Comparison of ENCODE assay signal across 11 cellular contexts in the genomic region with DNA sequence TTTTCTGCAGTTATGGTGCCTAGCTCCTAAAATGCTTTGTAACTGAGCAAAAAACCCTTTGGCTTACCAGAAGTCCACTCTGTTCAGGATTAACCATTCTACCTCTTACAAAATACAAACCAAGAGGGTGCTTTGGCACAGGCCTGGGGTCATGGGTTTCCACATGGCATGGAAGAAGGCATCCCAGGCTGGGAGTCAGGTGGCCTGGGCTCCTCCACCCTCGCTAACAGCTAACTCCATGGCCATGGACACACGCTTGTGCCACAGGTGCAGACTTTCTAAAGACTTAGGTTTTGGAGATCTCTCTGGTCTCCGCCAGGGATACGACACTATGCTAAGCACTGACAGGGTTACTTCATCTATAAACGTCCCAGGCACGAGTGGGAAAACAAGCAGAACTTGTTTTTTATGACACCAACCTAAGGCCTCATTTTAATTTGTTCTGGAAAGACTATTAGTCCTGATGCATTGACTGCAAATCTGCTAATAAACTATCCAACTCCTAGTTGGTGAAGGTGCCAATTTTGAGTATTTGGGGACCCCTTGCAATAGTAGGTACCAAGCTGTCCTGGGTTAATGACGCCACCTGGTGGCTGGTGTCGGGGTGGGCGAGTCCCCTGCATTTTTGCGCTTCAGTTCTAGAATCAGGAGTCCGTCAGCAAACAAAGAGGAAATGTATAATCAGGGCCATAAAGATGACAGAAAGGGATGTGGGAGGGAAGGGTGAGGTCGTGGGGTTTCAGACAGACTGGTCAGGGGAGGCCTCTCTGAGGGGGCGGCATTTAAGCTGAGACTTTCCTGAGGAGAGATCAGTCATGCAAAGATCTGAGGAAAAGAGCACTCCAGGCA. TPM values are rescaled to one million over a fixed set of nuclear protein-coding genes. Genes with fewer than 3 reads are reported as not detected.
DNase-seq lines count a peak whose midpoint lies in the region; ATAC-seq and TF ChIP-seq lines count a peak whose summit lies in the region.
"Had no signal": no experiment of that assay in that cellular context is flagged by ENCODE, and none has a peak within 500 bp of the region (broad histone marks: within the 10 kb centered on the region; RNA-seq: fewer than 3 reads in every experiment).

No MANE protein-coding gene starts in this region.

- H3K9me3 Mint-ChIP-seq in nephron = peaks cover 3% of the 10 kb centered on the region
- H3K9me3 Mint-ChIP-seq in natural killer cell treated with Interleukin-12 subunit alpha and Interleukin-12 subunit beta and Interleukin-15 and Interleukin-18, amount 100 ng/mL, for 72 hours = no peaks in the 10 kb centered on the region

- POLR2A ChIA-PET in HEK293 (lab: Yijun Ruan, JAX) = no interaction called here

- H3K9me3 ChIP-seq in HEK293 (ENCODE audit: control insufficient read depth, insufficient read depth, low read depth, low read length) = no peaks in the 10 kb centered on the region
- H3K9me3 ChIP-seq: psoas muscle had no signal

- ATAC-seq in natural killer cell treated with Interleukin-12 subunit alpha and Interleukin-12 subunit beta and Interleukin-15 and Interleukin-18, amount 100 ng/mL, for 72 hours = no peak
- ATAC-seq: psoas muscle had no signal

- H3K36me3 ChIP-seq in HEK293 (ENCODE audit: control insufficient read depth in 2 of 2, insufficient read depth in 1 of 2, low read length in 2 of 2) = no peaks in the 10 kb centered on the region

- peaks cover 11% of the 10 kb centered on the region for H3K4me1 Mint-ChIP-seq in nephron
- H3K4me1 Mint-ChIP-seq in natural killer cell treated with Interleukin-12 subunit alpha and Interleukin-12 subunit beta and Interleukin-15 and Interleukin-18, amount 100 ng/mL, for 72 hours (ENCODE audit: low read depth in 2 of 2) = peaks cover 0 to 3% of the 10 kb centered on the region in 2 donors

- in situ Hi-C loops in astrocyte of the cerebellum (cut with HindIII; ENCODE audit: low sequenced_read_pairs) = no loop called here

- H3K4me3 ChIP-seq in HEK293 (ENCODE audit: low read depth, low read length) (no peak overlapping the region), astrocyte of the cerebellum (ENCODE audit: low read depth, low read length) (no peak overlapping the region)
- H3K4me3 ChIP-seq: psoas muscle had no signal

- H3K27ac Mint-ChIP-seq in nephron = peak overlapping the region; percentile 13 to 81 (median 55)
- H3K27ac Mint-ChIP-seq in natural killer cell treated with Interleukin-12 subunit alpha and Interleukin-12 subunit beta and Interleukin-15 and Interleukin-18, amount 100 ng/mL, for 72 hours = no peak overlapping the region

- H3K36me3 Mint-ChIP-seq in nephron (ENCODE audit: low read depth) = no peaks in the 10 kb centered on the region
- no peaks in the 10 kb centered on the region for H3K36me3 Mint-ChIP-seq in natural killer cell treated with Interleukin-12 subunit alpha and Interleukin-12 subunit beta and Interleukin-15 and Interleukin-18, amount 100 ng/mL, for 72 hours

- H3K4me3 Mint-ChIP-seq in nephron = no peak overlapping the region
- no peak overlapping the region for H3K4me3 Mint-ChIP-seq in natural killer cell treated with Interleukin-12 subunit alpha and Interleukin-12 subunit beta and Interleukin-15 and Interleukin-18, amount 100 ng/mL, for 72 hours

- no peak overlapping the region for H3K27ac ChIP-seq in HEK293 (ENCODE audit: extremely low read depth, low read depth, low read length)
- H3K27ac ChIP-seq: psoas muscle had no signal

- no peaks in the 10 kb centered on the region for H3K4me1 ChIP-seq in HEK293 (ENCODE audit: control insufficient read depth, insufficient read depth, low read length)
- H3K4me1 ChIP-seq: psoas muscle had no signal

- TF ChIP-seq CTCF in HEK293 (tag by site-specific recombination; IDR thresholded peaks at IDR 0.05) (no peak), astrocyte of the cerebellum (IDR thresholded peaks at IDR 0.05; ENCODE audit: low read depth, low read length, missing control alignments) (peak; percentile 44), nephron (IDR thresholded peaks at IDR 0.05; ENCODE audit: unreplicated experiment in 3 of 3) (peak in 1 of 3 experiments; percentile 54)

- peaks cover 24% of the 10 kb centered on the region for H3K27me3 Mint-ChIP-seq in nephron (ENCODE audit: low read depth)
- H3K27me3 Mint-ChIP-seq in natural killer cell treated with Interleukin-12 subunit alpha and Interleukin-12 subunit beta and Interleukin-15 and Interleukin-18, amount 100 ng/mL, for 72 hours = peaks cover 14 to 25% of the 10 kb centered on the region in 2 donors

- CTCF ChIA-PET in HEK293 (lab: Yijun Ruan, JAX) = interaction anchor here (0.6 to 4.9 kb wide), 18 partner anchors 10 to 1085 kb away, joined by 3 to 24 read pairs (median 3); no protein-coding TSS in a partner anchor

- peak; percentile 7 for DNase-seq in DMS 273 (lab: John Stamatoyannopoulos, UW; ENCODE audit: unreplicated experiment)
- DNase-seq in DMS 273 treated with DMSO at 0.1 percent for 48 hours (lab: John Stamatoyannopoulos, UW) = no peak
- DNase-seq in astrocyte of the cerebellum (ENCODE audit: low read depth) = no peak
- no peak for DNase-seq in hippocampal formation (lab: John Stamatoyannopoulos, UW)
- no peak for DNase-seq in natural killer cell treated with Interleukin-12 subunit alpha and Interleukin-12 subunit beta and Interleukin-15 and Interleukin-18, amount 100 ng/mL, for 72 hours (ENCODE audit: low spot score)
- no peak for DNase-seq in effector CD4-positive, alpha-beta T cell
- DNase-seq: NCI-H187, psoas muscle had no signal

TF ChIP-seq in HEK293, 187 proteins besides CTCF, POLR2A, EP300 and RAD21:
- TF ChIP-seq ZNF830 (tag by site-specific recombination; IDR thresholded peaks at IDR 0.05; ENCODE audit: low read depth) = no peak
- no peak for TF ChIP-seq ZNF596 (tag by site-specific recombination; IDR thresholded peaks at IDR 0.05)
- TF ChIP-seq SETDB1 (IDR thresholded peaks at IDR 0.05; ENCODE audit: insufficient read length, low read length) = peak; percentile 28
- TF ChIP-seq EGR2 (tag by site-specific recombination; IDR thresholded peaks at IDR 0.05; ENCODE audit: low read depth) = peak; percentile 38; the same call in 1 of the 2 replicates
- TF ChIP-seq GLIS1 (tag by site-specific recombination; IDR thresholded peaks at IDR 0.05) = peak; percentile 33
- peak; percentile 65 for TF ChIP-seq ZFHX2 (tag by site-specific recombination; conservative IDR thresholded peaks at IDR 0.05)
- TF ChIP-seq ZNF776 (tag by site-specific recombination; IDR thresholded peaks at IDR 0.05; ENCODE audit: borderline replicate concordance) = no peak
- peak; percentile 97 for TF ChIP-seq ZNF2 (tag by site-specific recombination; IDR thresholded peaks at IDR 0.05)

RNA-seq across cellular contexts. Expression of a gene that starts 10.3 kb away (rescaled TPM):
- total RNA-seq in natural killer cell treated with Interleukin-12 subunit alpha and Interleukin-12 subunit beta and Interleukin-15 and Interleukin-18, amount 100 ng/mL, for 72 hours = not detected
- total RNA-seq: T-helper 2 cell treated with Interferon-gamma antibody and Interleukin-4, amounts not matched to agents 100 ng/mL and 5 ng/mL, for 36 hours had no signal

RNA-seq across cellular contexts. Expression of a gene that starts 49.8 kb away (rescaled TPM):
- under 1 TPM; 0.17 to 0.70 TPM for total RNA-seq in natural killer cell treated with Interleukin-12 subunit alpha and Interleukin-12 subunit beta and Interleukin-15 and Interleukin-18, amount 100 ng/mL, for 72 hours

Comparison
In these comparisons a context has a peak if more than half of its experiments do, and no peak if none do; other contexts are left out.
1. H3K27ac Mint-ChIP-seq: peak in nephron (3 of 3); none in natural killer cell treated with Interleukin-12 subunit alpha and Interleukin-12 subunit beta and Interleukin-15 and Interleukin-18, amount 100 ng/mL, for 72 hours (0 of 2).